ENCODE assay signal across 8 cellular contexts in genomic region chr6:155493694-155494143, GRCh38. TPM values are rescaled to one million over a fixed set of nuclear protein-coding genes. Genes with fewer than 3 reads are reported as not detected.
DNase-seq lines count a peak whose midpoint lies in the region; ATAC-seq and TF ChIP-seq lines count a peak whose summit lies in the region.

No MANE protein-coding gene starts in this region.

- H3K9me3 Mint-ChIP-seq in GM23338: peaks cover 8% of the 10 kb centered on the region

- H2AFZ ChIP-seq in GM23338: no peak overlapping the region
- H2AFZ ChIP-seq in mammary epithelial cell (ENCODE audit: low read depth, low read length): no peak overlapping the region

- peaks cover 7% of the 10 kb centered on the region for H3K4me1 Mint-ChIP-seq in GM23338

- CTCF ChIA-PET in mammary epithelial cell (lab: Charles Lee; ENCODE audit: low non-redundant PET): interaction anchor here (0.6 kb wide), 1 partner anchor 179 kb away, joined by 3 read pairs; no protein-coding TSS in a partner anchor

- BruUV-seq in mammary epithelial cell (replicated peaks; lab: Mats Ljungman, UMichigan): no TSS peak

- 2% methylated on average over 4 of the region's 4 CpGs for WGBS in mammary epithelial cell (ENCODE audit: low coverage, missing lambda C conversion rate)

- no peak overlapping the region for H3K4me3 ChIP-seq in GM23338
- no peak overlapping the region for H3K4me3 ChIP-seq in MG63
- no peak overlapping the region for H3K4me3 ChIP-seq in mammary epithelial cell (replicated peaks in 1 of 3; ENCODE audit: insufficient read depth in 1 of 3, low read depth in 2 of 3, low read length in 3 of 3)
- no peak overlapping the region for H3K4me3 ChIP-seq in muscle layer of duodenum (ENCODE audit: low read depth in 1 of 2, low read length in 2 of 2)

- H3K4me2 ChIP-seq in GM23338 (no peak overlapping the region), mammary epithelial cell (ENCODE audit: insufficient read depth, low read depth, low read length) (peak overlapping the region; percentile 76)

- H4K20me1 ChIP-seq in GM23338 (replicated peaks; ENCODE audit: insufficient read depth): no peaks in the 10 kb centered on the region
- H4K20me1 ChIP-seq in mammary epithelial cell (ENCODE audit: insufficient read depth, low read length): no peaks in the 10 kb centered on the region

- DNase-seq in GM23338 (ENCODE audit: low spot score) (peak; percentile 39), MG63 (peak; percentile 89), mammary epithelial cell (peak; percentile 95), NCI-H1694 (lab: John Stamatoyannopoulos, UW) (no peak)
- DNase-seq in effector CD4-positive, alpha-beta T cell: no peak
- no peak for DNase-seq in activated CD8-positive, alpha-beta memory T cell treated with anti-CD3 and anti-CD28 coated beads for 24 hours

- H3K36me3 ChIP-seq in GM23338 (ENCODE audit: insufficient read depth) (no peaks in the 10 kb centered on the region), MG63 (no peaks in the 10 kb centered on the region), mammary epithelial cell (ENCODE audit: insufficient read depth, low read length) (no peaks in the 10 kb centered on the region), muscle layer of duodenum (ENCODE audit: control insufficient read depth in 1 of 2, insufficient read depth in 2 of 2, low read length in 2 of 2) (peaks cover 0 to 9% of the 10 kb centered on the region in 2 donors)

- intact Hi-C loops in mammary epithelial cell (cut with micrococcal nuclease): loop anchor here (2.0 to 5.0 kb wide), 2 partner anchors 35 to 51 kb away; no protein-coding TSS in a partner anchor

- H3K27ac ChIP-seq in GM23338 (ENCODE audit: low read depth) (no peak overlapping the region), mammary epithelial cell (ENCODE audit: insufficient read depth, low read depth, low read length) (peak overlapping the region; percentile 85), muscle layer of duodenum (ENCODE audit: low read length) (peak overlapping the region; percentile 85)

- ATAC-seq in GM18499 (IDR thresholded peaks at IDR 0.05; ENCODE audit: insufficient read depth, unreplicated experiment) (peak; percentile 86), GM23338 (no peak)

- H3K9me2 ChIP-seq in GM23338 (ENCODE audit: insufficient read depth): no peaks in the 10 kb centered on the region

- in situ Hi-C loops in mammary epithelial cell (cut with MboI; ENCODE audit: low sequenced_read_pairs in 2 of 2): no loop called here

- no peak overlapping the region for H3K9ac ChIP-seq in mammary epithelial cell (ENCODE audit: insufficient read depth, low read length)

- dilution Hi-C loops in mammary epithelial cell (cut with HindIII; ENCODE audit: low sequenced_read_pairs): no loop called here

- no peaks in the 10 kb centered on the region for H3K27me3 ChIP-seq in GM23338 (ENCODE audit: insufficient read depth)
- no peaks in the 10 kb centered on the region for H3K27me3 ChIP-seq in MG63
- no peaks in the 10 kb centered on the region for H3K27me3 ChIP-seq in mammary epithelial cell (ENCODE audit: insufficient read depth, low read length)
- H3K27me3 ChIP-seq in muscle layer of duodenum (ENCODE audit: low read depth, low read length): no peaks in the 10 kb centered on the region

- TF ChIP-seq CTCF in GM23338 (conservative IDR thresholded peaks at IDR 0.05; ENCODE audit: low read depth in 2 of 2) (no peak), mammary epithelial cell (conservative IDR thresholded peaks at IDR 0.05 in 1 of 2, IDR thresholded peaks at IDR 0.05 in 1 of 2; ENCODE audit: extremely low read depth in 1 of 2, insufficient read depth in 1 of 2, low read depth in 1 of 2, low read length in 2 of 2) (no peak)

- H3K79me2 ChIP-seq in GM23338 (replicated peaks; ENCODE audit: insufficient read depth): no peaks in the 10 kb centered on the region
- no peaks in the 10 kb centered on the region for H3K79me2 ChIP-seq in mammary epithelial cell (ENCODE audit: insufficient read depth, low read length)

- no peak overlapping the region for H3K27ac Mint-ChIP-seq in GM23338

- H3K27me3 Mint-ChIP-seq in GM23338 (ENCODE audit: insufficient read depth, low read depth, poor library complexity): peaks cover 2% of the 10 kb centered on the region

- H3K9me3 ChIP-seq in MG63 (peaks cover 4% of the 10 kb centered on the region; the same call in 1 of the 2 replicates), mammary epithelial cell (replicated peaks; ENCODE audit: insufficient read depth, low read length) (no peaks in the 10 kb centered on the region), muscle layer of duodenum (ENCODE audit: control insufficient read depth in 1 of 2, low read length in 2 of 2) (no peaks in the 10 kb centered on the region)

- H3F3A ChIP-seq in GM23338 (replicated peaks; ENCODE audit: low read depth): no peaks in the 10 kb centered on the region

- H3K36me3 Mint-ChIP-seq in GM23338 (ENCODE audit: low read depth): peaks cover 5% of the 10 kb centered on the region; the same call in 2 of the 3 replicates

- no peak overlapping the region for H3K4me3 Mint-ChIP-seq in GM23338

- H3K4me1 ChIP-seq in GM23338 (ENCODE audit: insufficient read depth): 0 out of 2 replicates have a peak, but pooled peaks cover 6% of the 10 kb centered on the region
- H3K4me1 ChIP-seq in mammary epithelial cell (ENCODE audit: insufficient read depth, low read length): peaks cover 29% of the 10 kb centered on the region
- H3K4me1 ChIP-seq in muscle layer of duodenum (ENCODE audit: control insufficient read depth in 1 of 2, insufficient read depth in 2 of 2, low read length in 2 of 2): peaks cover 0 to 5% of the 10 kb centered on the region in 2 donors

TF ChIP-seq in GM23338, 12 proteins besides CTCF, POLR2A, EP300 and RAD21 (continues in another document):
- TF ChIP-seq EZH2 (IDR thresholded peaks at IDR 0.05; ENCODE audit: low read depth, unreplicated experiment) (no peak), NANOG (IDR thresholded peaks at IDR 0.05; ENCODE audit: borderline replicate concordance) (no peak), ZNF462 (CRISPR knock-in tag; IDR thresholded peaks at IDR 0.05) (no peak), POLR2AphosphoS5 (IDR thresholded peaks at IDR 0.05; ENCODE audit: low read depth) (no peak), EZH2phosphoT487 (IDR thresholded peaks at IDR 0.05; ENCODE audit: unreplicated experiment) (no peak)

RNA-seq across cellular contexts. Expression of gene NOX3, which starts 38.1 kb away (rescaled TPM):
- total RNA-seq in GM23338 (2014; rRNA removed; shearing (Covaris generic)): not detected in 2 replicates
- polyA plus RNA-seq in GM23338 (2016; fragmentation: Nextera tagmentation; extraction: Ambion mirVana): not detected in 2 replicates
- not detected in 2 replicates for total RNA-seq in MG63 (2014; rRNA removed; shearing (Covaris generic); ENCODE audit: low replicate concordance)
- not detected for total RNA-seq in mammary epithelial cell
- not detected for polyA plus RNA-seq in mammary epithelial cell
- not detected for polyA minus RNA-seq in mammary epithelial cell

Comparison
In these comparisons a context has a peak if more than half of its experiments do, and no peak if none do; other contexts are left out.
1. DNase-seq: peak in GM23338 (single experiment), MG63 (single experiment) and mammary epithelial cell (single experiment); none in effector CD4-positive, alpha-beta T cell (single experiment), NCI-H1694 (single experiment) and activated CD8-positive, alpha-beta memory T cell treated with anti-CD3 and anti-CD28 coated beads for 24 hours (single experiment).